In the genomic region with DNA sequence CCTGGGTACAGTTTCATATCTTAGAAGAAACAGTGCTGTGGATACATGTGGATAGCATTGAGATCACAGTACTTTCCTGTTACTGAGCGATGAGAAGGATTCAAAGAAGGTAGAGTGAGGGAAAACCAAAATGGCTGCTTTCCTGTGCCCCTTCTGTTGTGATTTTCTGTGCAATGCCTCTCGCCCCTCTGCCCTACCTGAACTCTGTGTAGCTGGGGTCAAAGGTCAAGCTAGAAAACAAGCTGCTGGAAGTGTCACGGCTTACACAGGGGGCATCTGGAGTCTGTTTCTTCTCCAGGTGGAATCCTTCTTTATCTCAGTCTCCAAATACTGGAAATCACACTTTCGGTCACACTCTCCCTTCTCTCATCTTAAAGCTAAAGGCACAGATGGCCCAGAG, we compare ENCODE assay signal across 1 cellular context.
TF ChIP-seq lines count a peak whose summit lies in the region.

No MANE protein-coding gene starts in this region.

TF ChIP-seq in GM23338, 12 proteins besides CTCF, POLR2A, EP300 and RAD21 (continued from another document):
- TF ChIP-seq, protein P1, sequence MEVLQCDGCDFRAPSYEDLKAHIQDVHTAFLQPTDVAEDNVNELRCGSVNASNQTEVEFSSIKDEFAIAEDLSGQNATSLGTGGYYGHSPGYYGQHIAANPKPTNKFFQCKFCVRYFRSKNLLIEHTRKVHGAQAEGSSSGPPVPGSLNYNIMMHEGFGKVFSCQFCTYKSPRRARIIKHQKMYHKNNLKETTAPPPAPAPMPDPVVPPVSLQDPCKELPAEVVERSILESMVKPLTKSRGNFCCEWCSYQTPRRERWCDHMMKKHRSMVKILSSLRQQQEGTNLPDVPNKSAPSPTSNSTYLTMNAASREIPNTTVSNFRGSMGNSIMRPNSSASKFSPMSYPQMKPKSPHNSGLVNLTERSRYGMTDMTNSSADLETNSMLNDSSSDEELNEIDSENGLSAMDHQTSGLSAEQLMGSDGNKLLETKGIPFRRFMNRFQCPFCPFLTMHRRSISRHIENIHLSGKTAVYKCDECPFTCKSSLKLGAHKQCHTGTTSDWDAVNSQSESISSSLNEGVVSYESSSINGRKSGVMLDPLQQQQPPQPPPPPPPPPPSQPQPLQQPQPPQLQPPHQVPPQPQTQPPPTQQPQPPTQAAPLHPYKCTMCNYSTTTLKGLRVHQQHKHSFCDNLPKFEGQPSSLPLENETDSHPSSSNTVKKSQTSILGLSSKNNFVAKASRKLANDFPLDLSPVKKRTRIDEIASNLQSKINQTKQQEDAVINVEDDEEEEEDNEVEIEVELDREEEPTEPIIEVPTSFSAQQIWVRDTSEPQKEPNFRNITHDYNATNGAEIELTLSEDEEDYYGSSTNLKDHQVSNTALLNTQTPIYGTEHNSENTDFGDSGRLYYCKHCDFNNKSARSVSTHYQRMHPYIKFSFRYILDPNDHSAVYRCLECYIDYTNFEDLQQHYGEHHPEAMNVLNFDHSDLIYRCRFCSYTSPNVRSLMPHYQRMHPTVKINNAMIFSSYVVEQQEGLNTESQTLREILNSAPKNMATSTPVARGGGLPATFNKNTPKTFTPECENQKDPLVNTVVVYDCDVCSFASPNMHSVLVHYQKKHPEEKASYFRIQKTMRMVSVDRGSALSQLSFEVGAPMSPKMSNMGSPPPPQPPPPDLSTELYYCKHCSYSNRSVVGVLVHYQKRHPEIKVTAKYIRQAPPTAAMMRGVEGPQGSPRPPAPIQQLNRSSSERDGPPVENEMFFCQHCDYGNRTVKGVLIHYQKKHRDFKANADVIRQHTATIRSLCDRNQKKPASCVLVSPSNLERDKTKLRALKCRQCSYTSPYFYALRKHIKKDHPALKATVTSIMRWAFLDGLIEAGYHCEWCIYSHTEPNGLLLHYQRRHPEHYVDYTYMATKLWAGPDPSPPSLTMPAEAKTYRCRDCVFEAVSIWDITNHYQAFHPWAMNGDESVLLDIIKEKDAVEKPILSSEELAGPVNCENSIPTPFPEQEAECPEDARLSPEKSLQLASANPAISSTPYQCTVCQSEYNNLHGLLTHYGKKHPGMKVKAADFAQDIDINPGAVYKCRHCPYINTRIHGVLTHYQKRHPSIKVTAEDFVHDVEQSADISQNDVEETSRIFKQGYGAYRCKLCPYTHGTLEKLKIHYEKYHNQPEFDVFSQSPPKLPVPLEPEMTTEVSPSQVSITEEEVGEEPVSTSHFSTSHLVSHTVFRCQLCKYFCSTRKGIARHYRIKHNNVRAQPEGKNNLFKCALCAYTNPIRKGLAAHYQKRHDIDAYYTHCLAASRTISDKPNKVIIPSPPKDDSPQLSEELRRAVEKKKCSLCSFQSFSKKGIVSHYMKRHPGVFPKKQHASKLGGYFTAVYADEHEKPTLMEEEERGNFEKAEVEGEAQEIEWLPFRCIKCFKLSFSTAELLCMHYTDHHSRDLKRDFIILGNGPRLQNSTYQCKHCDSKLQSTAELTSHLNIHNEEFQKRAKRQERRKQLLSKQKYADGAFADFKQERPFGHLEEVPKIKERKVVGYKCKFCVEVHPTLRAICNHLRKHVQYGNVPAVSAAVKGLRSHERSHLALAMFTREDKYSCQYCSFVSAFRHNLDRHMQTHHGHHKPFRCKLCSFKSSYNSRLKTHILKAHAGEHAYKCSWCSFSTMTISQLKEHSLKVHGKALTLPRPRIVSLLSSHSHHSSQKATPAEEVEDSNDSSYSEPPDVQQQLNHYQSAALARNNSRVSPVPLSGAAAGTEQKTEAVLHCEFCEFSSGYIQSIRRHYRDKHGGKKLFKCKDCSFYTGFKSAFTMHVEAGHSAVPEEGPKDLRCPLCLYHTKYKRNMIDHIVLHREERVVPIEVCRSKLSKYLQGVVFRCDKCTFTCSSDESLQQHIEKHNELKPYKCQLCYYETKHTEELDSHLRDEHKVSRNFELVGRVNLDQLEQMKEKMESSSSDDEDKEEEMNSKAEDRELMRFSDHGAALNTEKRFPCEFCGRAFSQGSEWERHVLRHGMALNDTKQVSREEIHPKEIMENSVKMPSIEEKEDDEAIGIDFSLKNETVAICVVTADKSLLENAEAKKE (CRISPR knock-in tag; IDR thresholded peaks at IDR 0.05): no peak
- TF ChIP-seq POLR2AphosphoS5 (IDR thresholded peaks at IDR 0.05; ENCODE audit: low read depth) (no peak), STAT1 (IDR thresholded peaks at IDR 0.05; ENCODE audit: unreplicated experiment) (no peak), ZNF331 (CRISPR knock-in tag; IDR thresholded peaks at IDR 0.05; ENCODE audit: low read depth) (no peak), EZH2 (IDR thresholded peaks at IDR 0.05; ENCODE audit: low read depth, unreplicated experiment) (no peak)
- TF ChIP-seq, protein P2, sequence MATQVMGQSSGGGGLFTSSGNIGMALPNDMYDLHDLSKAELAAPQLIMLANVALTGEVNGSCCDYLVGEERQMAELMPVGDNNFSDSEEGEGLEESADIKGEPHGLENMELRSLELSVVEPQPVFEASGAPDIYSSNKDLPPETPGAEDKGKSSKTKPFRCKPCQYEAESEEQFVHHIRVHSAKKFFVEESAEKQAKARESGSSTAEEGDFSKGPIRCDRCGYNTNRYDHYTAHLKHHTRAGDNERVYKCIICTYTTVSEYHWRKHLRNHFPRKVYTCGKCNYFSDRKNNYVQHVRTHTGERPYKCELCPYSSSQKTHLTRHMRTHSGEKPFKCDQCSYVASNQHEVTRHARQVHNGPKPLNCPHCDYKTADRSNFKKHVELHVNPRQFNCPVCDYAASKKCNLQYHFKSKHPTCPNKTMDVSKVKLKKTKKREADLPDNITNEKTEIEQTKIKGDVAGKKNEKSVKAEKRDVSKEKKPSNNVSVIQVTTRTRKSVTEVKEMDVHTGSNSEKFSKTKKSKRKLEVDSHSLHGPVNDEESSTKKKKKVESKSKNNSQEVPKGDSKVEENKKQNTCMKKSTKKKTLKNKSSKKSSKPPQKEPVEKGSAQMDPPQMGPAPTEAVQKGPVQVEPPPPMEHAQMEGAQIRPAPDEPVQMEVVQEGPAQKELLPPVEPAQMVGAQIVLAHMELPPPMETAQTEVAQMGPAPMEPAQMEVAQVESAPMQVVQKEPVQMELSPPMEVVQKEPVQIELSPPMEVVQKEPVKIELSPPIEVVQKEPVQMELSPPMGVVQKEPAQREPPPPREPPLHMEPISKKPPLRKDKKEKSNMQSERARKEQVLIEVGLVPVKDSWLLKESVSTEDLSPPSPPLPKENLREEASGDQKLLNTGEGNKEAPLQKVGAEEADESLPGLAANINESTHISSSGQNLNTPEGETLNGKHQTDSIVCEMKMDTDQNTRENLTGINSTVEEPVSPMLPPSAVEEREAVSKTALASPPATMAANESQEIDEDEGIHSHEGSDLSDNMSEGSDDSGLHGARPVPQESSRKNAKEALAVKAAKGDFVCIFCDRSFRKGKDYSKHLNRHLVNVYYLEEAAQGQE (IDR thresholded peaks at IDR 0.05; ENCODE audit: unreplicated experiment): no peak
- TF ChIP-seq, protein P3, sequence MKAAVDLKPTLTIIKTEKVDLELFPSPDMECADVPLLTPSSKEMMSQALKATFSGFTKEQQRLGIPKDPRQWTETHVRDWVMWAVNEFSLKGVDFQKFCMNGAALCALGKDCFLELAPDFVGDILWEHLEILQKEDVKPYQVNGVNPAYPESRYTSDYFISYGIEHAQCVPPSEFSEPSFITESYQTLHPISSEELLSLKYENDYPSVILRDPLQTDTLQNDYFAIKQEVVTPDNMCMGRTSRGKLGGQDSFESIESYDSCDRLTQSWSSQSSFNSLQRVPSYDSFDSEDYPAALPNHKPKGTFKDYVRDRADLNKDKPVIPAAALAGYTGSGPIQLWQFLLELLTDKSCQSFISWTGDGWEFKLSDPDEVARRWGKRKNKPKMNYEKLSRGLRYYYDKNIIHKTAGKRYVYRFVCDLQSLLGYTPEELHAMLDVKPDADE (IDR thresholded peaks at IDR 0.05): no peak
